In the genomic region with DNA sequence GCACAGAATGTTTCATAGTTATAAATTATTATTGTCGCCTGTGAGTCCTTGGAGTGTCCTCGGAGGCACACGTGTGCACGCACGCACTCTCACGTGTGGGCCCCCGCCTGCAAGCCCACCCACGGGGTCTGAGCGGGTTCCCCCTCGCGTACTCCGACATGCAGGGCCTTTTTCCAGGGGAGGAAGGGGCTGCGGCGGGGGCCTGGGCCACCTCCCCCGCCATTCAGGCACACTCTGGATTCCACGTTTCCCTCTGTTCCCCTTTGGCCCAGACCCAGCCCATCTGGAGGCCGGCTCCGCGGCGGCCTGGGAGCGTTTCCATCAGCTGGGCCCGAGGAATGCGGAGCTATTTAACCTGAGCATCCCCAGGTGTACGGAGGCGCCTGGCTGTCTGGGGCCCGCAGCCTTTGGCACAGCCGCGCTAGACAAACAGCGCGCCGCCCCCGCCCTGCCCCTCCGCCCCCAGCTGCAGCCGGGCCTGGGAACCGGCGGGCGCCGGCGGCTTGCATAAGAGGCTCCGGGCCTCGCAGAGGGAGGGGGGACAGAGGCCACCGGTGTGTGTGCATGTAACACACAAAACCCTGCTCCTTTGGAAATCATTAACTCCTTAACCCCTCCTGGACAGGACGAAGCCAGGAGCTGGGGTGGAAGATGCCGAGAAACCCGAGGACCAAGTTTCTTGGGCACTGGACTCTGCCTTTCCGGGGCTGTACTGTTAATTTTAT, we compare ENCODE assay signal across 8 cellular contexts. TPM values are rescaled to one million over a fixed set of nuclear protein-coding genes. Genes with fewer than 3 reads are reported as not detected.
DNase-seq lines count a peak whose midpoint lies in the region; ATAC-seq and TF ChIP-seq lines count a peak whose summit lies in the region.

No MANE protein-coding gene starts in this region.

- peaks cover 18% of the 10 kb centered on the region for H3K27me3 Mint-ChIP-seq in endothelial cell (ENCODE audit: unreplicated experiment)

- peak overlapping the region; percentile 52 for H3K27ac Mint-ChIP-seq in endothelial cell (ENCODE audit: unreplicated experiment)

- no peaks in the 10 kb centered on the region for H3K9me3 Mint-ChIP-seq in endothelial cell (ENCODE audit: unreplicated experiment)

- peak overlapping the region; percentile 71 to 96 for H3K4me3 ChIP-seq in vagina

- peak overlapping the region; percentile 77 for H3K27ac ChIP-seq in vagina

- H3K4me1 Mint-ChIP-seq in endothelial cell (ENCODE audit: unreplicated experiment) = peaks cover 40% of the 10 kb centered on the region

- intact Hi-C loops in vagina (cut with DNase I) = no loop called here

- H3K27me3 ChIP-seq in vagina = no peaks in the 10 kb centered on the region

- no peak for TF ChIP-seq POLR2A in vagina (IDR thresholded peaks at IDR 0.05)

- DNase-seq in HT-29 (ENCODE audit: low spot score) = peak; percentile 99
- DNase-seq in NCI-H748 treated with DMSO at 0.1 percent for 48 hours (lab: John Stamatoyannopoulos, UW) = peak; percentile 83
- DNase-seq in endothelial cell (ENCODE audit: low spot score) = peak; percentile 37
- peak; percentile 94 for DNase-seq in mesenteric fat pad (ENCODE audit: low spot score)
- no peak for DNase-seq in vagina (ENCODE audit: extremely low spot score in 2 of 2)
- DNase-seq in activated effector memory CD4-positive, alpha-beta T cell treated with anti-CD3 and anti-CD28 coated beads, Interleukin-2, amount 50 U/mL, for 16 hours = no peak
- no peak for DNase-seq in cerebellum (ENCODE audit: low spot score)

- no peaks in the 10 kb centered on the region for H3K36me3 Mint-ChIP-seq in endothelial cell (ENCODE audit: low read depth, unreplicated experiment)

- no peak overlapping the region for H3K4me3 Mint-ChIP-seq in endothelial cell (ENCODE audit: unreplicated experiment)

- H3K36me3 ChIP-seq in vagina = no peaks in the 10 kb centered on the region

- peaks cover 75% of the 10 kb centered on the region for H3K4me1 ChIP-seq in vagina

- no peaks in the 10 kb centered on the region for H3K9me3 ChIP-seq in vagina

- no peak for TF ChIP-seq CTCF in endothelial cell (IDR thresholded peaks at IDR 0.05; ENCODE audit: unreplicated experiment)
- TF ChIP-seq CTCF in vagina (IDR thresholded peaks at IDR 0.05) = no peak

- ATAC-seq in HG02852 (IDR thresholded peaks at IDR 0.05; ENCODE audit: unreplicated experiment) = no peak

RNA-seq across cellular contexts. Expression of gene ID1, which starts 3.3 kb away (rescaled TPM):
- total RNA-seq in HT-29 (2014; rRNA removed; shearing (Covaris generic)) = 1,531 and 1,848 TPM in 2 replicates
- total RNA-seq in endothelial cell (ENCODE audit: unreplicated experiment) (85.2 TPM), mesenteric fat pad (223 TPM), vagina (1,190 TPM), cerebellum (73.1 TPM)

RNA-seq across cellular contexts. Expression of gene COX4I2, which starts 29.3 kb away (rescaled TPM):
- not detected in 2 replicates for total RNA-seq in HT-29 (2014; rRNA removed; shearing (Covaris generic))
- not detected for total RNA-seq in endothelial cell (ENCODE audit: unreplicated experiment)
- total RNA-seq in mesenteric fat pad = 2.3 TPM
- total RNA-seq in vagina = 2.5 TPM
- total RNA-seq in cerebellum = not detected

Comparison
In these comparisons a context has a peak if more than half of its experiments do, and no peak if none do; other contexts are left out.
1. DNase-seq: peak in HT-29 (single experiment), NCI-H748 treated with DMSO at 0.1 percent for 48 hours (single experiment), endothelial cell (single experiment) and mesenteric fat pad (single experiment); none in vagina (0 of 2), activated effector memory CD4-positive, alpha-beta T cell treated with anti-CD3 and anti-CD28 coated beads, Interleukin-2, amount 50 U/mL, for 16 hours (single experiment) and cerebellum (single experiment).